In genomic region chr18:69754108-69754507, GRCh38 we compare ENCODE assay signal across 34 cellular contexts.
"Had no signal": no experiment of that assay in that cellular context is flagged by ENCODE, and none has a peak within 500 bp of the region (broad histone marks: within the 10 kb centered on the region; RNA-seq: fewer than 3 reads in every experiment).

No MANE protein-coding gene starts in this region.

- H3K27me3 ChIP-seq: MG63 had no signal

- DNase-seq: Karpas-422, Kasumi-1, MG63, MM.1S, MV-4-11, NCI-H1048, NCI-H1092, NCI-H1092 treated with DMSO at 0.1 percent for 48 hours, NCI-H1105, NCI-H1105 treated with DMSO at 0.1 percent for 48 hours, NCI-H1417, NCI-H1417 treated with DMSO at 0.1 percent for 48 hours, NCI-H1436, NCI-H1436 treated with DMSO at 0.1 percent for 48 hours, NCI-H146, NCI-H1694, NCI-H1694 treated with DMSO at 0.1 percent for 48 hours, NCI-H187, NCI-H187 treated with DMSO at 0.1 percent for 48 hours, NCI-H1930, NCI-H2029, NCI-H2029 treated with DMSO at 0.1 percent for 48 hours, NCI-H2081, NCI-H2081 treated with DMSO at 0.1 percent for 48 hours, NCI-H2107, NCI-H2171, NCI-H2171 treated with DMSO at 0.1 percent for 48 hours, NCI-H2227 treated with DMSO at 0.1 percent for 48 hours, NCI-H226, NCI-H345, NCI-H446, NCI-H446 treated with DMSO at 0.1 percent for 48 hours, NCI-H510A, NCI-H510A treated with DMSO at 0.1 percent for 48 hours had no signal

- H3K9me3 ChIP-seq: MG63 had no signal

- H3K4me3 ChIP-seq: MG63 had no signal

- H3K36me3 ChIP-seq: MG63 had no signal
